In the genomic region with DNA sequence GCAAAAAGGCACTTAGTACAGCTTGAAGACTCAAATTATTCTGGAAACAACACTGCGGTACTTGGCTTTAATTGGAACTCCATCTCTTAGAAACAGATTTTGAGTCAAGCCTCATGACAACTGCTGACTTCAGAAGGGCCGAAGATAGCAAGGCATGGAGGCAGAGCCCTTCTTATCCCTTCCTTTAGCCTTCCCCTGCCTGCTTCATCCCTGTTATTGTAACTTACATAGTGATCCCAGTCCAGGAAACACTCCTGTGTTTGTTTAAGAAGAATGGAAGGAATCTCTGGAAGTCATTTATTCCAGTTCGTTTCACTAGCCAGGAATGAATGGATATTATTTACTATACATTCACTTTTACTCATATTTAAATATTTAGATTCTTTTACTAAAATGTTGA, we compare ENCODE assay signal across 23 cellular contexts.
"Had no signal": no experiment of that assay in that cellular context is flagged by ENCODE, and none has a peak within 500 bp of the region (broad histone marks: within the 10 kb centered on the region; RNA-seq: fewer than 3 reads in every experiment).

No MANE protein-coding gene starts in this region.

- H3K27me3 Mint-ChIP-seq: progenitor cell of endocrine pancreas had no signal

- H3K4me1 Mint-ChIP-seq: endodermal cell; naive thymus-derived CD4-positive, alpha-beta T cell had no signal

- H3K4me3 ChIP-seq: colonic mucosa, hepatocyte, left ventricle myocardium inferior, lung, ovary, suprapubic skin, thyroid gland, upper lobe of left lung, uterus had no signal

- H3K36me3 ChIP-seq: colonic mucosa, left ventricle myocardium inferior, ovary, suprapubic skin, thyroid gland, upper lobe of left lung, uterus had no signal

- H3K4me1 ChIP-seq: colonic mucosa, suprapubic skin, thyroid gland, upper lobe of left lung, uterus had no signal

- H3K36me3 Mint-ChIP-seq: naive thymus-derived CD4-positive, alpha-beta T cell had no signal

- H3K9me3 ChIP-seq: colonic mucosa, left ventricle myocardium inferior, ovary, suprapubic skin, thyroid gland, upper lobe of left lung, uterus had no signal

- DNase-seq: colonic mucosa; effector CD4-positive, alpha-beta T cell; endodermal cell; head of caudate nucleus; kidney; left cardiac atrium; left ventricle myocardium inferior; naive thymus-derived CD4-positive, alpha-beta T cell; nephron progenitor cell; nucleus accumbens; ovary; right cardiac atrium; small intestine; stimulated activated CD4-positive, alpha-beta T cell treated with anti-CD3 and anti-CD28 coated beads, Interleukin-2, amount 100 ng/mL, for 48 hours; stimulated activated naive CD4-positive, alpha-beta T cell treated with Interleukin-2 at 50 U/mL for 16 hours; thyroid gland; upper lobe of left lung; uterus had no signal

- H3K27me3 ChIP-seq: colonic mucosa, hepatocyte, ovary, suprapubic skin, thyroid gland, upper lobe of left lung, uterus had no signal

- ATAC-seq: esophagus mucosa; left cardiac atrium; naive thymus-derived CD4-positive, alpha-beta T cell had no signal

- H3K27ac ChIP-seq: colonic mucosa, hepatocyte, left ventricle myocardium inferior, ovary, suprapubic skin, thyroid gland, upper lobe of left lung, uterus had no signal

- H3K27ac Mint-ChIP-seq: endodermal cell; naive thymus-derived CD4-positive, alpha-beta T cell; nephron progenitor cell; progenitor cell of endocrine pancreas had no signal

- H3K9me3 Mint-ChIP-seq: endodermal cell had no signal

- H3K4me3 Mint-ChIP-seq: endodermal cell; naive thymus-derived CD4-positive, alpha-beta T cell; nephron progenitor cell had no signal
